Comparison of ENCODE assay signal across 13 cellular contexts in the genomic region with DNA sequence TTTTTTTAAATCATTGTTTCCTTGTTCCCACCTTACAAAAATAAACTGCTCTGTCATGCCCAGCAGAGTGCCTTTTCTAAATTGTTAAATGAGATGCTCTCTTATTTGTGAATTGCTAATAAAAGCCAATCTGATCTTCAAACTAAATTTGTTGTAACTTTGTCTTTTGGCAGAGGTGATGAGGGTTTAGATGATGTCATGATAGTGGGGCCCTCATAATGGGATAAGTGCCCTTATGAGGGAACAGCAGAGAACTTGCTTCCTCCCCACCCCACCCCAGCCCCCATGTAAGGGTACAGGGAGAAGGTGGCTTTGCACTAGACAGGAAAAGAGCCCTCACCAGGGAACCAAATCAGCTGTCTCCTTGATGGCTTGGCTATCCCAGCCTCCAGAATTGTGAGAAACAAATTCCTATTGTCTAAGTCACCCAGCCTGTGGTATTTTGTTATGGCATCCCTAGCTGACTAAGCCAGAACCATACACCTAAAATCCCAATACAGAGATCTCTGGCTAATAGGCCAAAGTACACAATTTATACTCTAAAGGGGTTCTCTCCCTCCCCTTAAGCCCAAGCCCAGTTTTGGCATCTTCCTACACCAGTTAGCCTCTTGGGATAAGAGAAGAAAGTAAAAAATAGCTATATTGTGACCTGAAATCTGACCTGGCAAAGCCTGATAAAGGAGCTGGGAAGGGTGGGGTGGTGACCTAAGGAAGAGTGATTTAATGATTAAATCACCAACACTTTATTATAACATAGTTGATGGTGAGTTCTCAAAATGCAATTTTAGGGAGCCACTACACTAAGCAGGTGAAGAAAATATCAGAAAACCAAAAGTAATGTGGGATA. TPM values are rescaled to one million over a fixed set of nuclear protein-coding genes. Genes with fewer than 3 reads are reported as not detected.
DNase-seq lines count a peak whose midpoint lies in the region; ATAC-seq and TF ChIP-seq lines count a peak whose summit lies in the region.
"Had no signal": no experiment of that assay in that cellular context is flagged by ENCODE, and none has a peak within 500 bp of the region (broad histone marks: within the 10 kb centered on the region; RNA-seq: fewer than 3 reads in every experiment).

No MANE protein-coding gene starts in this region.

- no peak overlapping the region for H2BK5ac ChIP-seq in mesenchymal stem cell (ENCODE audit: low read depth, low read length, poor library complexity, severe bottlenecking)

- H3K4me3 Mint-ChIP-seq in Calu3 (ENCODE audit: low read depth, unreplicated experiment), result no peak overlapping the region

- ATAC-seq in GM21619 (IDR thresholded peaks at IDR 0.05; ENCODE audit: unreplicated experiment) (no peak), HG02973 (IDR thresholded peaks at IDR 0.05; ENCODE audit: unreplicated experiment) (no peak)

- peak; percentile 20 for DNase-seq in Calu3
- DNase-seq in LoVo (ENCODE audit: low spot score), result peak; percentile 61
- DNase-seq in brain microvascular endothelial cell, result peak; percentile 73
- DNase-seq in mesenchymal stem cell, result peak; percentile 64
- DNase-seq in cardiac septum (ENCODE audit: low spot score), result no peak
- no peak for DNase-seq in dorsolateral prefrontal cortex
- DNase-seq: activated T-cell treated with anti-CD3 and anti-CD28 coated beads for 4 hours, amniotic stem cell, left lung, NCI-H2029 treated with DMSO at 0.1 percent for 48 hours, testis had no signal

- peak overlapping the region; percentile 19 for H4K8ac ChIP-seq in mesenchymal stem cell (ENCODE audit: low read length)

- no peaks in the 10 kb centered on the region for H3K36me3 ChIP-seq in brain microvascular endothelial cell (replicated peaks)
- H3K36me3 ChIP-seq in mesenchymal stem cell (ENCODE audit: control insufficient read depth in 1 of 2, insufficient read depth in 2 of 2, low read depth in 1 of 2, low read length in 2 of 2), result no peaks in the 10 kb centered on the region
- H3K36me3 ChIP-seq: left lung had no signal

- H2AFZ ChIP-seq in mesenchymal stem cell (ENCODE audit: low read depth, low read length), result no peak overlapping the region

- H3K4me3 ChIP-seq in brain microvascular endothelial cell (ENCODE audit: low read depth, low read length) (no peak overlapping the region), mesenchymal stem cell (ENCODE audit: insufficient read depth in 1 of 2, low read depth in 1 of 2, low read length in 2 of 2) (no peak overlapping the region), dorsolateral prefrontal cortex (no peak overlapping the region)
- H3K4me3 ChIP-seq: left lung, testis had no signal

- no peak overlapping the region for H2BK12ac ChIP-seq in mesenchymal stem cell (ENCODE audit: low read length in 2 of 2)

- in situ Hi-C loops in brain microvascular endothelial cell (cut with HindIII; ENCODE audit: low pct_ligation_motif_present, low sequenced_read_pairs), result no loop called here

- H3K27me3 ChIP-seq in brain microvascular endothelial cell (replicated peaks) (no peaks in the 10 kb centered on the region), mesenchymal stem cell (ENCODE audit: control insufficient read depth in 1 of 2, insufficient read depth in 1 of 2, low read length in 2 of 2) (no peaks in the 10 kb centered on the region), dorsolateral prefrontal cortex (no peaks in the 10 kb centered on the region)
- H3K27me3 ChIP-seq: left lung, testis had no signal

- H3K27ac ChIP-seq in brain microvascular endothelial cell (no peak overlapping the region), mesenchymal stem cell (ENCODE audit: low read length, poor library complexity, severe bottlenecking) (peak overlapping the region; percentile 54), dorsolateral prefrontal cortex (no peak overlapping the region)

- intact Hi-C loops in Calu3 (cut with micrococcal nuclease; ENCODE audit: unreplicated experiment) (no loop called here), cardiac septum (cut with DNase I) (no loop called here), dorsolateral prefrontal cortex (cut with DNase I) (no loop called here)

- H3K14ac ChIP-seq in mesenchymal stem cell (ENCODE audit: low read length in 2 of 2), result no peak overlapping the region

- H3K9me3 Mint-ChIP-seq in Calu3 (ENCODE audit: low read depth, unreplicated experiment), result no peaks in the 10 kb centered on the region

- CTCF ChIA-PET in Calu3 (lab: Charles Lee), result interaction anchor here (0.6 to 0.8 kb wide), 2 partner anchors 24 to 73 kb away, joined by 4 read pairs; no protein-coding TSS in a partner anchor

- no peak overlapping the region for H4K91ac ChIP-seq in mesenchymal stem cell (ENCODE audit: low read length)

- H3K36me3 Mint-ChIP-seq in Calu3 (ENCODE audit: insufficient read depth, unreplicated experiment), result peaks cover 5% of the 10 kb centered on the region

- H3K4me1 ChIP-seq in mesenchymal stem cell (ENCODE audit: control insufficient read depth, insufficient read depth, low read depth, low read length), result peaks cover 2% of the 10 kb centered on the region

- H3K79me1 ChIP-seq in mesenchymal stem cell (replicated peaks; ENCODE audit: low read length, poor library complexity, severe bottlenecking), result no peaks in the 10 kb centered on the region

- TF ChIP-seq CTCF in Calu3 (IDR thresholded peaks at IDR 0.05; ENCODE audit: unreplicated experiment) (no peak), brain microvascular endothelial cell (IDR thresholded peaks at IDR 0.05; ENCODE audit: low read depth, low read length, missing control alignments) (no peak), dorsolateral prefrontal cortex (IDR thresholded peaks at IDR 0.05 in 54 of 56, conservative IDR thresholded peaks at IDR 0.05 in 2 of 56; ENCODE audit: low read depth in 1 of 56, partially characterized antibody in 56 of 56) (no peak)

- peaks cover 59% of the 10 kb centered on the region for H3K4me1 Mint-ChIP-seq in Calu3 (ENCODE audit: low read depth, unreplicated experiment)

- H3K4ac ChIP-seq in mesenchymal stem cell (ENCODE audit: low read depth in 1 of 2, low read length in 2 of 2), result no peak overlapping the region

- no peak overlapping the region for H2BK120ac ChIP-seq in mesenchymal stem cell (ENCODE audit: low read depth, low read length)

- peak overlapping the region; percentile 73 for H3K27ac Mint-ChIP-seq in Calu3 (ENCODE audit: unreplicated experiment)

- no TSS peak for BruUV-seq in Calu3 (replicated peaks; lab: Mats Ljungman, UMichigan)

- H2AK5ac ChIP-seq in mesenchymal stem cell (ENCODE audit: low read length, severe bottlenecking), result no peak overlapping the region

- no peak overlapping the region for H3K23ac ChIP-seq in mesenchymal stem cell (ENCODE audit: low read length in 2 of 2)

- no peak overlapping the region for H3K18ac ChIP-seq in mesenchymal stem cell (ENCODE audit: low read depth in 1 of 2, low read length in 2 of 2)

- H3K9ac ChIP-seq in mesenchymal stem cell (ENCODE audit: low read length), result no peak overlapping the region

- H3K9me3 ChIP-seq in mesenchymal stem cell (ENCODE audit: control insufficient read depth, low read length), result no peaks in the 10 kb centered on the region
- H3K9me3 ChIP-seq: left lung, testis had no signal

- no peaks in the 10 kb centered on the region for H3K27me3 Mint-ChIP-seq in Calu3 (ENCODE audit: unreplicated experiment)

- H2BK15ac ChIP-seq in mesenchymal stem cell (ENCODE audit: low read depth, poor library complexity, severe bottlenecking), result no peak overlapping the region

- no peak overlapping the region for H3K4me2 ChIP-seq in mesenchymal stem cell (ENCODE audit: low read length, poor library complexity, severe bottlenecking)

RNA-seq across cellular contexts. Expression of a gene that starts 40.3 kb away (rescaled TPM):
- total RNA-seq in Calu3 (2022) (212 and 234 TPM in 2 replicates), cardiac septum (95.7 TPM), dorsolateral prefrontal cortex (100 to 1,000 TPM; 105 to 187 (median 137) TPM)
- polyA plus RNA-seq in mesenchymal stem cell (2013, experiment 1 of 2), result 192 TPM
- 202 TPM for polyA plus RNA-seq in mesenchymal stem cell (2013, experiment 2 of 2)

Comparison
In these comparisons a context has a peak if more than half of its experiments do, and no peak if none do; other contexts are left out.
1. DNase-seq: peak in Calu3 (single experiment), LoVo (single experiment), brain microvascular endothelial cell (single experiment) and mesenchymal stem cell (single experiment); none in cardiac septum (single experiment) and dorsolateral prefrontal cortex (0 of 10).